21 cellular contexts compared by ENCODE assay signal in genomic region chr5:133389066-133389590, GRCh38.
DNase-seq lines count a peak whose midpoint lies in the region; FAIRE-seq and TF ChIP-seq lines count a peak whose summit lies in the region.
"Had no signal": no experiment of that assay in that cellular context is flagged by ENCODE, and none has a peak within 500 bp of the region (broad histone marks: within the 10 kb centered on the region; RNA-seq: fewer than 3 reads in every experiment).

No MANE protein-coding gene starts in this region.

- H3K79me2 ChIP-seq in keratinocyte (ENCODE audit: control insufficient read depth, insufficient read depth, low read length): no peaks in the 10 kb centered on the region

- no peak overlapping the region for H2AFZ ChIP-seq in keratinocyte (ENCODE audit: control insufficient read depth, low read length)

- peak; percentile 76 for FAIRE-seq in keratinocyte (lab: Jason Lieb, UNC)
- FAIRE-seq: H54, RCC 7860 had no signal

- H3K27me3 ChIP-seq in keratinocyte (ENCODE audit: control insufficient read depth, extremely low read depth, insufficient read depth, low read length): peaks cover 13% of the 10 kb centered on the region
- no peaks in the 10 kb centered on the region for H3K27me3 ChIP-seq in vagina

- H3K36me3 ChIP-seq in keratinocyte (ENCODE audit: control insufficient read depth in 2 of 2, extremely low read depth in 1 of 2, insufficient read depth in 2 of 2, low read length in 2 of 2) (no peaks in the 10 kb centered on the region), vagina (no peaks in the 10 kb centered on the region)

- no peak overlapping the region for H3K4me2 ChIP-seq in keratinocyte (ENCODE audit: control insufficient read depth, extremely low read depth, insufficient read depth, low read depth, low read length)
- H3K4me2 ChIP-seq: KMS-11 had no signal

- no peaks in the 10 kb centered on the region for H3K9me3 ChIP-seq in keratinocyte (ENCODE audit: control insufficient read depth, low read depth, low read length)
- H3K9me3 ChIP-seq in vagina: no peaks in the 10 kb centered on the region

- H3K9me1 ChIP-seq in keratinocyte (ENCODE audit: control insufficient read depth, extremely low read depth, insufficient read depth, low read length): no peaks in the 10 kb centered on the region

- H3K4me1 ChIP-seq in keratinocyte (ENCODE audit: control insufficient read depth, extremely low read depth, insufficient read depth, low read length) (peaks cover 6% of the 10 kb centered on the region), vagina (no peaks in the 10 kb centered on the region)

- no peak for TF ChIP-seq POLR2A in vagina (IDR thresholded peaks at IDR 0.05)

- dilution Hi-C loops in keratinocyte (cut with MboI; ENCODE audit: extremely low pct_ligation_motif_present, low sequenced_read_pairs): no loop called here

- TF ChIP-seq CTCF in keratinocyte (optimal IDR thresholded peaks at IDR 0.05 in 1 of 3, IDR thresholded peaks at IDR 0.05 in 1 of 3, conservative IDR thresholded peaks at IDR 0.05 in 1 of 3; ENCODE audit: extremely low read depth in 1 of 3, insufficient read depth in 2 of 3, low read length in 3 of 3) (no peak), vagina (IDR thresholded peaks at IDR 0.05) (no peak)

- H3K9ac ChIP-seq in keratinocyte (ENCODE audit: control insufficient read depth, extremely low read depth, insufficient read depth, low read length): no peak overlapping the region
- H3K9ac ChIP-seq: KMS-11 had no signal

- H3K4me3 ChIP-seq in keratinocyte (ENCODE audit: control insufficient read depth in 2 of 3, extremely low read depth in 1 of 3, insufficient read depth in 2 of 3, low read depth in 1 of 3, low read length in 3 of 3) (no peak overlapping the region), vagina (no peak overlapping the region)

- intact Hi-C loops in vagina (cut with DNase I): no loop called here

- H3K27ac ChIP-seq in caudate nucleus (ENCODE audit: low read depth, low read length) (peak overlapping the region; percentile 72), keratinocyte (ENCODE audit: control insufficient read depth, insufficient read depth, low read length) (no peak overlapping the region), vagina (no peak overlapping the region)
- H3K27ac ChIP-seq: C4-2B, KMS-11 had no signal

- H4K20me1 ChIP-seq in keratinocyte (ENCODE audit: control insufficient read depth, extremely low read depth, insufficient read depth, low read length): no peaks in the 10 kb centered on the region

- DNase-seq in activated effector memory CD4-positive, alpha-beta T cell treated with anti-CD3 and anti-CD28 coated beads, Interleukin-2, amount 50 U/mL, for 16 hours: peak; percentile 14
- DNase-seq in activated effector memory CD4-positive, alpha-beta T cell treated with Interleukin-2 at 50 U/mL for 16 hours: no peak
- DNase-seq in caudate nucleus (lab: John Stamatoyannopoulos, UW) (no peak), keratinocyte (ENCODE audit: low read depth, low spot score) (no peak), vagina (ENCODE audit: extremely low spot score in 2 of 2) (peak; percentile 43 to 56), COR-L47 (lab: John Stamatoyannopoulos, UW) (no peak)
- no peak for DNase-seq in stimulated activated CD4-positive, alpha-beta T cell treated with anti-CD3 and anti-CD28 coated beads, Interleukin-4, amount 100 ng/mL, for 1 hour
- DNase-seq: ACHN, AML-193, DND-41, HFFc6, MV-4-11, NCI-H1694 treated with DMSO at 0.1 percent for 48 hours, NCI-H2107, NCI-H226, NCI-H524, Right ventricle myocardium superior had no signal

Comparison
In these comparisons a context has a peak if more than half of its experiments do, and no peak if none do; other contexts are left out.
1. DNase-seq: peak in activated effector memory CD4-positive, alpha-beta T cell treated with anti-CD3 and anti-CD28 coated beads, Interleukin-2, amount 50 U/mL, for 16 hours (single experiment) and vagina (2 of 2); none in activated effector memory CD4-positive, alpha-beta T cell treated with Interleukin-2 at 50 U/mL for 16 hours (single experiment), caudate nucleus (0 of 61), keratinocyte (single experiment), COR-L47 (single experiment) and stimulated activated CD4-positive, alpha-beta T cell treated with anti-CD3 and anti-CD28 coated beads, Interleukin-4, amount 100 ng/mL, for 1 hour (single experiment).